14 cellular contexts compared by ENCODE assay signal in the genomic region with DNA sequence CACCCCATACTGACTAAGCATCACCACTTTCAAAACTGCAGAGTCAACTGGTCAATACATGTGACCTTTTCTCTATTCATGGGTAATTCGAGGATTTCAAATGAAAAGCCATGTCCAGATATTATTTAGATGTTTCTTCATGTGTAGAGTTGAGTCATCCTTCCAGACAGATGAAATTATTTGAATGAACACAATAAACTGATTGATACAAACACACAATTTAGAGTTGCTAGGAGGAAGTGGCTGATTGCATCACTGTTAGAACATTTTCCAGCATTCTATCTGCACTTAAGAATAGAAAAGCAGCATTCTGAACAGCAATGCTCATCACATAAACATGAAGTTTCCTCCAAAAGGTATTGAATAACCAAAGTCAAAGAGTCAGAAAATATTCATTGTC.
DNase-seq lines count a peak whose midpoint lies in the region; ATAC-seq and TF ChIP-seq lines count a peak whose summit lies in the region.
"Had no signal": no experiment of that assay in that cellular context is flagged by ENCODE, and none has a peak within 500 bp of the region (broad histone marks: within the 10 kb centered on the region; RNA-seq: fewer than 3 reads in every experiment).

No MANE protein-coding gene starts in this region.

- ATAC-seq in HG02840 (IDR thresholded peaks at IDR 0.05; ENCODE audit: low FRiP score, unreplicated experiment) = no peak
- ATAC-seq: upper lobe of right lung had no signal

- DNase-seq in HS-5 (ENCODE audit: low read depth) = peak; percentile 11
- DNase-seq in SW480 (ENCODE audit: low spot score) = peak; percentile 41
- DNase-seq in fibroblast of mammary gland (ENCODE audit: low read depth) = peak; percentile 82
- peak; percentile 21 for DNase-seq in skeletal muscle cell (ENCODE audit: low read depth)
- no peak for DNase-seq in posterior cingulate gyrus
- no peak for DNase-seq in NCI-H146 treated with DMSO at 0.1 percent for 48 hours (lab: John Stamatoyannopoulos, UW; ENCODE audit: unreplicated experiment)
- DNase-seq: activated T-cell treated with anti-CD3 and anti-CD28 coated beads for 4 hours; CD4-positive, alpha-beta T cell; NCI-H1105; NCI-H446; PC-9; stimulated activated CD4-positive, alpha-beta T cell treated with anti-CD3 and anti-CD28 coated beads, Interleukin-4, amount 100 ng/mL, for 1 hour; upper lobe of right lung had no signal

- intact Hi-C loops in posterior cingulate gyrus (cut with DNase I) = no loop called here

- H3K4me3 ChIP-seq in fibroblast of mammary gland (ENCODE audit: control insufficient read depth, low read depth, low read length) = no peak overlapping the region
- no peak overlapping the region for H3K4me3 ChIP-seq in skeletal muscle cell (ENCODE audit: low read depth, low read length)
- H3K4me3 ChIP-seq: PC-9, upper lobe of right lung had no signal

- no peak for TF ChIP-seq CTCF in fibroblast of mammary gland (conservative IDR thresholded peaks at IDR 0.05; ENCODE audit: control insufficient read depth, insufficient read depth, low read depth, low read length)

Comparison
In these comparisons a context has a peak if more than half of its experiments do, and no peak if none do; other contexts are left out.
1. DNase-seq: peak in HS-5 (single experiment), SW480 (single experiment), fibroblast of mammary gland (single experiment) and skeletal muscle cell (single experiment); none in posterior cingulate gyrus (0 of 10) and NCI-H146 treated with DMSO at 0.1 percent for 48 hours (single experiment).